In the genomic region with DNA sequence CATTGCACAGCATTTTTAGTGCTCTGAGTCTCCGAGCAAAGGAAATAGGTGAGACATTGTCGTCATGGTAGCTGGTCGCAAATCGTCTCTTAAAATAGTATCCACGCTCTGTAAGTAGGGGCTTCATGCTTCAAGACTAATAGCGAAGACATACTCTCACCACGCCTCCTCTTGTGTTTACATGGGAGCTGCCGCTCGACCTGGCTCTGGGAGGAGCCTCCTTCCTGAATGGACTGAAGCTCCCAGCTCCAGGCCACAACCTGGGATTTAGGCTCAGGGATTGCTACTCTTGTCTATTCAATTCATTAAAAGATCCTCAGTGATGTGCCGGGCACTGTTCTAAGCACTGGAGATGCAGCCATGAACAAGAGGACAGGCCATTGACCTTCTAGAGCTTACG, we compare ENCODE assay signal across 18 cellular contexts.
A peak's percentile ranks its signal among the peaks of the same experiment; 100 is the strongest.
DNase-seq lines count a peak whose midpoint lies in the region; ATAC-seq, FAIRE-seq and TF ChIP-seq lines count a peak whose summit lies in the region.
"Had no signal": no experiment of that assay in that cellular context is flagged by ENCODE, and none has a peak within 500 bp of the region (broad histone marks: within the 10 kb centered on the region; RNA-seq: fewer than 3 reads in every experiment).

No MANE protein-coding gene starts in this region.

- H4K91ac ChIP-seq in H1 (replicated peaks; ENCODE audit: insufficient read length, low read length) = peak overlapping the region; percentile 52

- H3K4ac ChIP-seq in H1 (replicated peaks; ENCODE audit: insufficient read length, low read depth, low read length) = peak overlapping the region; percentile 63

- H3K4me1 ChIP-seq in right atrium auricular region = no peaks in the 10 kb centered on the region
- H3K4me1 ChIP-seq in heart right ventricle = no peaks in the 10 kb centered on the region
- H3K4me1 ChIP-seq in H1 (replicated peaks in 1 of 4; ENCODE audit: control insufficient read depth in 3 of 4, insufficient read depth in 4 of 4, low read length in 3 of 4) = peaks cover 0 to 3% (median 0%) of the 10 kb centered on the region in 4 experiments; a peak in 2 of 7 replicates
- H3K4me1 ChIP-seq in neural progenitor cell = peaks cover 9% of the 10 kb centered on the region
- H3K4me1 ChIP-seq: BLaER1, Caco-2 had no signal

- H3K4me3 Mint-ChIP-seq in neural progenitor cell = no peak overlapping the region
- no peak overlapping the region for H3K4me3 Mint-ChIP-seq in activated CD4-positive, alpha-beta T cell treated with anti-CD3 and anti-CD28 coated beads, Interleukin-2, amount 10 ng/mL, durations not matched to agents 24 days and 14 days
- H3K4me3 Mint-ChIP-seq: CD8-positive, alpha-beta memory T cell had no signal

- H3K18ac ChIP-seq in H1 (ENCODE audit: extremely low read depth, low read length) = no peak overlapping the region

- H3K27me3 Mint-ChIP-seq in neural progenitor cell (ENCODE audit: insufficient read depth, low read depth) = no peaks in the 10 kb centered on the region
- no peaks in the 10 kb centered on the region for H3K27me3 Mint-ChIP-seq in activated CD4-positive, alpha-beta T cell treated with anti-CD3 and anti-CD28 coated beads, Interleukin-2, amount 10 ng/mL, durations not matched to agents 24 days and 14 days
- H3K27me3 Mint-ChIP-seq: CD8-positive, alpha-beta memory T cell had no signal

- no peak overlapping the region for H4K5ac ChIP-seq in H1 (ENCODE audit: insufficient read length, low read depth, low read length)

- no peaks in the 10 kb centered on the region for H3K23me2 ChIP-seq in H1 (ENCODE audit: low read depth, low read length)

- H3K36me3 Mint-ChIP-seq in neural progenitor cell = no peaks in the 10 kb centered on the region
- H3K36me3 Mint-ChIP-seq in activated CD4-positive, alpha-beta T cell treated with anti-CD3 and anti-CD28 coated beads, Interleukin-2, amount 10 ng/mL, durations not matched to agents 24 days and 14 days (ENCODE audit: low read depth) = no peaks in the 10 kb centered on the region
- H3K36me3 Mint-ChIP-seq: CD8-positive, alpha-beta memory T cell had no signal

- H3K27me3 ChIP-seq in right atrium auricular region = no peaks in the 10 kb centered on the region
- peaks cover 0 to 15% (median 0%) of the 10 kb centered on the region in 7 donors for H3K27me3 ChIP-seq in heart right ventricle
- H3K27me3 ChIP-seq in H1 (replicated peaks in 1 of 4; ENCODE audit: control insufficient read depth in 3 of 4, extremely low read depth in 1 of 4, insufficient read depth in 3 of 4, low read length in 3 of 4) = no peaks in the 10 kb centered on the region
- no peaks in the 10 kb centered on the region for H3K27me3 ChIP-seq in neural progenitor cell
- H3K27me3 ChIP-seq: BLaER1 had no signal

- H3K79me2 ChIP-seq in H1 (ENCODE audit: control insufficient read depth in 1 of 2, insufficient read depth in 2 of 2, low read length in 2 of 2) (no peaks in the 10 kb centered on the region), neural progenitor cell (ENCODE audit: low read depth) (no peaks in the 10 kb centered on the region)

- H2BK5ac ChIP-seq in H1 (ENCODE audit: low read depth, low read length) = no peak overlapping the region

- H3K36me3 ChIP-seq in right atrium auricular region (no peaks in the 10 kb centered on the region), heart right ventricle (no peaks in the 10 kb centered on the region), H1 (ENCODE audit: control insufficient read depth in 2 of 4, insufficient read depth in 4 of 4, low read length in 3 of 4) (no peaks in the 10 kb centered on the region), neural progenitor cell (no peaks in the 10 kb centered on the region)
- H3K36me3 ChIP-seq: BLaER1 had no signal

- H3K9ac ChIP-seq in H1 (replicated peaks in 1 of 4; ENCODE audit: extremely low read depth in 1 of 4, low read depth in 3 of 4, low read length in 3 of 4) (0 out of 7 replicates have a peak overlapping the region, but pooled peaks of 1 of the 4 experiments have one; percentile 39), neural progenitor cell (no peak overlapping the region)
- H3K9ac ChIP-seq: BLaER1 had no signal

- no peak overlapping the region for H2AK5ac ChIP-seq in H1 (ENCODE audit: low read depth, low read length)

- 71 to 73% methylated on average over 11 of the region's 11 CpGs for WGBS in heart right ventricle, 2 donors
- WGBS in H1 (ENCODE audit: extremely low coverage in 1 of 2, insufficient coverage in 1 of 2, insufficient read length in 1 of 2, insufficient replicate concordance in 2 of 2, low coverage in 1 of 2, low lambda C conversion rate in 2 of 2, missing lambda C conversion rate in 1 of 2), 2 experiments = 90% methylated on average over 11 of the region's 11 CpGs; no CpG with 5 or more reads in 1 of the 2 experiments

- H2BK120ac ChIP-seq in H1 (replicated peaks; ENCODE audit: low read depth, low read length) = no peak overlapping the region

- H3K56ac ChIP-seq in H1 (replicated peaks; ENCODE audit: insufficient read length, low read depth, low read length) = no peak overlapping the region

- H4K8ac ChIP-seq in H1 (ENCODE audit: extremely low read depth, insufficient read depth, low read length) = no peak overlapping the region

- intact Hi-C loops in heart right ventricle (cut with DNase I) = no loop called here
- intact Hi-C loops in activated CD4-positive, alpha-beta T cell treated with anti-CD3 and anti-CD28 coated beads, Interleukin-2, amount 10 ng/mL, durations not matched to agents 24 days and 14 days (cut with micrococcal nuclease) = no loop called here

- no peak for TF ChIP-seq EP300 in H1 (IDR thresholded peaks at IDR 0.05; ENCODE audit: borderline replicate concordance in 1 of 2, low read depth in 2 of 2, low read length in 2 of 2)

- H2AFZ ChIP-seq in H1 (ENCODE audit: low read length) (no peak overlapping the region), neural progenitor cell (replicated peaks) (peak overlapping the region; percentile 82)

- POLR2A ChIA-PET in H1 (lab: Charles Lee; ENCODE audit: partially characterized antibody) = interaction anchor here (0.7 to 1.1 kb wide), 2 partner anchors 28 to 37 kb away, joined by 3 read pairs; no protein-coding TSS in a partner anchor

- H3K27ac Mint-ChIP-seq in neural progenitor cell = no peak overlapping the region
- no peak overlapping the region for H3K27ac Mint-ChIP-seq in activated CD4-positive, alpha-beta T cell treated with anti-CD3 and anti-CD28 coated beads, Interleukin-2, amount 10 ng/mL, durations not matched to agents 24 days and 14 days
- H3K27ac Mint-ChIP-seq: CD8-positive, alpha-beta memory T cell had no signal

- no peak overlapping the region for H2BK20ac ChIP-seq in H1 (ENCODE audit: low read length)

- FAIRE-seq in H1 (lab: Jason Lieb, UNC) = no peak
- FAIRE-seq: GM12891, GM19239, HepG2, HTR-8/SVneo had no signal

- no peak overlapping the region for H2BK15ac ChIP-seq in H1 (ENCODE audit: low read length)

- no peak for ATAC-seq in heart right ventricle
- ATAC-seq: HCT116, HepG2 had no signal

- DNase-seq in right atrium auricular region (ENCODE audit: low spot score) = peak; percentile 32
- DNase-seq in heart right ventricle = no peak
- DNase-seq in H1 (ENCODE audit: low read depth in 1 of 2, low spot score in 2 of 2) = no peak
- DNase-seq in neural progenitor cell (ENCODE audit: low spot score) = no peak
- DNase-seq in NAMALWA (ENCODE audit: low spot score) = no peak
- no peak for DNase-seq in central memory CD4-positive, alpha-beta T cell
- DNase-seq in activated CD4-positive, alpha-beta T cell treated with anti-CD3 and anti-CD28 coated beads, Interleukin-2, amount 10 ng/mL, durations not matched to agents 24 days and 14 days = no peak
- DNase-seq: 8988T; AML-193; Caco-2; CD8-positive, alpha-beta memory T cell; DMS53 had no signal

- H3K4me1 Mint-ChIP-seq in neural progenitor cell = no peaks in the 10 kb centered on the region
- no peaks in the 10 kb centered on the region for H3K4me1 Mint-ChIP-seq in activated CD4-positive, alpha-beta T cell treated with anti-CD3 and anti-CD28 coated beads, Interleukin-2, amount 10 ng/mL, durations not matched to agents 24 days and 14 days
- H3K4me1 Mint-ChIP-seq: CD8-positive, alpha-beta memory T cell had no signal

- H3K4me3 ChIP-seq in right atrium auricular region = no peak overlapping the region
- no peak overlapping the region for H3K4me3 ChIP-seq in heart right ventricle
- no peak overlapping the region for H3K4me3 ChIP-seq in H1 (ENCODE audit: extremely low read depth in 1 of 4, insufficient read depth in 2 of 4, low read depth in 3 of 4, low read length in 4 of 4)
- H3K4me3 ChIP-seq in neural progenitor cell = no peak overlapping the region
- H3K4me3 ChIP-seq: BLaER1 had no signal

- H3K14ac ChIP-seq in H1 (ENCODE audit: insufficient read length) = no peak overlapping the region

- H3K27ac ChIP-seq in right atrium auricular region = no peak overlapping the region
- no peak overlapping the region for H3K27ac ChIP-seq in heart right ventricle
- no peak overlapping the region for H3K27ac ChIP-seq in H1 (ENCODE audit: low read depth, low read length)
- H3K27ac ChIP-seq in neural progenitor cell = no peak overlapping the region
- H3K27ac ChIP-seq: BLaER1 had no signal

- H3K79me1 ChIP-seq in H1 (ENCODE audit: low read depth, low read length) = no peaks in the 10 kb centered on the region

- no peaks in the 10 kb centered on the region for H3F3A ChIP-seq in neural progenitor cell (ENCODE audit: low read depth)

- H3K4me2 ChIP-seq in H1 (ENCODE audit: insufficient read depth in 1 of 2, low read depth in 2 of 2, low read length in 2 of 2) (no peak overlapping the region), neural progenitor cell (no peak overlapping the region)
- H3K4me2 ChIP-seq: BLaER1 had no signal

- H3K23ac ChIP-seq in H1 (ENCODE audit: insufficient read length) = no peak overlapping the region

- TF ChIP-seq CTCF in right atrium auricular region (IDR thresholded peaks at IDR 0.05) = no peak
- no peak for TF ChIP-seq CTCF in heart right ventricle (IDR thresholded peaks at IDR 0.05)
- no peak for TF ChIP-seq CTCF in H1 (IDR thresholded peaks at IDR 0.05; ENCODE audit: control extremely low read depth in 1 of 3, insufficient read depth in 1 of 3, low read depth in 1 of 3, low read length in 3 of 3)
- TF ChIP-seq CTCF in neural progenitor cell (IDR thresholded peaks at IDR 0.05) = no peak

- H2BK12ac ChIP-seq in H1 (ENCODE audit: low read depth, low read length) = no peak overlapping the region

- H3K9me3 Mint-ChIP-seq in neural progenitor cell = peaks cover 5% of the 10 kb centered on the region
- H3K9me3 Mint-ChIP-seq in activated CD4-positive, alpha-beta T cell treated with anti-CD3 and anti-CD28 coated beads, Interleukin-2, amount 10 ng/mL, durations not matched to agents 24 days and 14 days = peaks cover 19% of the 10 kb centered on the region

- no peak for TF ChIP-seq RAD21 in H1 (IDR thresholded peaks at IDR 0.05 in 1 of 2, conservative IDR thresholded peaks at IDR 0.05 in 1 of 2; ENCODE audit: low read depth in 2 of 2, low read length in 2 of 2)

- CTCF ChIA-PET in H1 (lab: Charles Lee; ENCODE audit: partially characterized antibody) = interaction anchor here (0.7 to 1.7 kb wide), 4 partner anchors 13 to 245 kb away, joined by 4 to 5 read pairs (median 4); no protein-coding TSS in a partner anchor

- no peaks in the 10 kb centered on the region for H3K9me3 ChIP-seq in right atrium auricular region
- H3K9me3 ChIP-seq in heart right ventricle = peaks cover 0 to 4% (median 0%) of the 10 kb centered on the region in 11 donors
- H3K9me3 ChIP-seq in H1 (ENCODE audit: insufficient read depth in 2 of 2, low read depth in 1 of 2, low read length in 1 of 2) = no peaks in the 10 kb centered on the region
- H3K9me3 ChIP-seq in neural progenitor cell (ENCODE audit: low read depth) = no peaks in the 10 kb centered on the region
- H3K9me3 ChIP-seq: BLaER1, Caco-2 had no signal

- H4K20me1 ChIP-seq in H1 (replicated peaks in 1 of 2; ENCODE audit: control insufficient read depth in 1 of 2, insufficient read depth in 2 of 2, low read length in 2 of 2) = no peaks in the 10 kb centered on the region
- no peaks in the 10 kb centered on the region for H4K20me1 ChIP-seq in neural progenitor cell (ENCODE audit: low read depth)
- H4K20me1 ChIP-seq: BLaER1 had no signal

- no peak for TF ChIP-seq POLR2A in H1 (IDR thresholded peaks at IDR 0.05; ENCODE audit: control extremely low read depth in 1 of 2, low read depth in 2 of 2, low read length in 2 of 2)
